ENCODE assay signal across 1 cellular context in the genomic region with DNA sequence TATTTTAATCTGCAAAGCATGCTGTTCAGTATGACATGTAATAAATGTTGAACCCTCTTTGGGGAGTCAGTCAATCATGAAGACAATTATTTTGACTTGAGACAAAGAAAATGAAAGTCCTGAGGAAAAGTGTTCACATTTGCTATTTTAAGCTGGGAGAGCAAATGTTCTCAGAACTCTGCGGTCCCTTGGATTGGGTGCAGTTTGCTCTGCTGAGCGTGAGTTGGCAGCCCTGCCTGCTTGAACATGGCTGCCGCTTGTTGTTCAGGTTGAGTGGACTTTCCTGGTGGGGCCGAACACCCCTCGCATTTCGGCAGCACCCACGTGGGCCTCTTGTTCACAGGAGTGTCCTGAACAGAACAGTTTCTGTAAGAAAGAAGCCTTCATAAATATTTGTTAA.
TF ChIP-seq lines count a peak whose summit lies in the region.

No MANE protein-coding gene starts in this region.

TF ChIP-seq in HepG2, 621 proteins besides CTCF, POLR2A, EP300 and RAD21:
- peak; percentile 24 for TF ChIP-seq RBM22 (optimal IDR thresholded peaks at IDR 0.05; ENCODE audit: low read length)
- TF ChIP-seq, protein P1, sequence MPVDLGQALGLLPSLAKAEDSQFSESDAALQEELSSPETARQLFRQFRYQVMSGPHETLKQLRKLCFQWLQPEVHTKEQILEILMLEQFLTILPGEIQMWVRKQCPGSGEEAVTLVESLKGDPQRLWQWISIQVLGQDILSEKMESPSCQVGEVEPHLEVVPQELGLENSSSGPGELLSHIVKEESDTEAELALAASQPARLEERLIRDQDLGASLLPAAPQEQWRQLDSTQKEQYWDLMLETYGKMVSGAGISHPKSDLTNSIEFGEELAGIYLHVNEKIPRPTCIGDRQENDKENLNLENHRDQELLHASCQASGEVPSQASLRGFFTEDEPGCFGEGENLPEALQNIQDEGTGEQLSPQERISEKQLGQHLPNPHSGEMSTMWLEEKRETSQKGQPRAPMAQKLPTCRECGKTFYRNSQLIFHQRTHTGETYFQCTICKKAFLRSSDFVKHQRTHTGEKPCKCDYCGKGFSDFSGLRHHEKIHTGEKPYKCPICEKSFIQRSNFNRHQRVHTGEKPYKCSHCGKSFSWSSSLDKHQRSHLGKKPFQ (CRISPR knock-in tag; IDR thresholded peaks at IDR 0.05; ENCODE audit: insufficient replicate concordance), result no peak
TF ChIP-seq in HepG2: peak in this region for 1.
